10 cellular contexts compared by ENCODE assay signal in genomic region chr16:4263504-4264436, GRCh38. TPM values are rescaled to one million over a fixed set of nuclear protein-coding genes. Genes with fewer than 3 reads are reported as not detected.
A peak's percentile ranks its signal among the peaks of the same experiment; 100 is the strongest.
DNase-seq lines count a peak whose midpoint lies in the region; ATAC-seq, FAIRE-seq and TF ChIP-seq lines count a peak whose summit lies in the region.
"Had no signal": no experiment of that assay in that cellular context is flagged by ENCODE, and none has a peak within 500 bp of the region (broad histone marks: within the 10 kb centered on the region; RNA-seq: fewer than 3 reads in every experiment).

No MANE protein-coding gene starts in this region.

- H3K27me3 ChIP-seq in GM12878 (replicated peaks in 1 of 2; ENCODE audit: control insufficient read depth in 2 of 2, insufficient read depth in 2 of 2, low read length in 1 of 2) = no peaks in the 10 kb centered on the region
- no peaks in the 10 kb centered on the region for H3K27me3 ChIP-seq in right lobe of liver
- H3K27me3 ChIP-seq in vagina = no peaks in the 10 kb centered on the region

- TF ChIP-seq CTCF in GM12878 (IDR thresholded peaks at IDR 0.05 in 2 of 3, conservative IDR thresholded peaks at IDR 0.05 in 1 of 3; ENCODE audit: control insufficient read depth in 2 of 3, extremely low read depth in 1 of 3, insufficient read depth in 1 of 3, low read depth in 3 of 3, low read length in 3 of 3) (no peak), right lobe of liver (IDR thresholded peaks at IDR 0.05) (no peak), vagina (IDR thresholded peaks at IDR 0.05) (no peak)

- no TSS peak for BruUV-seq in GM12878 (replicated peaks; lab: Mats Ljungman, UMichigan)

- CTCF ChIA-PET in GM12878 (lab: Yijun Ruan, JAX) = interaction anchor here (0.9 kb wide), 1 partner anchor 139 kb away, joined by 3 read pairs; no protein-coding TSS in a partner anchor

- DNase-seq in Right ventricle myocardium superior = peak; percentile 91
- no peak for DNase-seq in cardiac septum (ENCODE audit: low spot score)
- no peak for DNase-seq in GM12878 (ENCODE audit: low read depth, low spot score)
- DNase-seq in right lobe of liver = peak; percentile 32 to 59 (median 59)
- DNase-seq in vagina (ENCODE audit: extremely low spot score in 2 of 2) = no peak
- DNase-seq in T-helper 1 cell = no peak
- no peak for DNase-seq in SKM-1 (lab: John Stamatoyannopoulos, UW; ENCODE audit: unreplicated experiment)
- DNase-seq in RCC 7860 (ENCODE audit: low spot score) = no peak
- DNase-seq: cerebellar nuclear complex, NCI-H1092 treated with DMSO at 0.1 percent for 48 hours had no signal

- TF ChIP-seq RAD21 in GM12878 (IDR thresholded peaks at IDR 0.05; ENCODE audit: insufficient read depth, low read depth, low read length) = no peak

- FAIRE-seq in GM12878 (lab: Jason Lieb, UNC) (no peak), RCC 7860 (lab: Jason Lieb, UNC) (no peak)

- H3K4me1 ChIP-seq in GM12878 (ENCODE audit: control insufficient read depth, insufficient read depth, low read length) = no peaks in the 10 kb centered on the region
- no peaks in the 10 kb centered on the region for H3K4me1 ChIP-seq in right lobe of liver
- peaks cover 18% of the 10 kb centered on the region for H3K4me1 ChIP-seq in vagina

- RAD21 ChIA-PET in GM12878 (lab: Charles Lee; ENCODE audit: unreplicated experiment) = no interaction called here

- H3K27ac ChIP-seq in GM12878 (ENCODE audit: control insufficient read depth, insufficient read depth) (no peak overlapping the region), right lobe of liver (no peak overlapping the region), vagina (peak overlapping the region; percentile 77)

- SMC1A ChIA-PET in GM12878 (lab: Charles Lee; ENCODE audit: uncharacterized antibody, unreplicated experiment) = no interaction called here

- peaks cover 16% of the 10 kb centered on the region for H3K79me2 ChIP-seq in GM12878 (ENCODE audit: control insufficient read depth, insufficient read depth, low read length)

- H3K4me2 ChIP-seq in GM12878 (ENCODE audit: control insufficient read depth, insufficient read depth) = no peak overlapping the region

- H3K9me3 ChIP-seq in GM12878 (replicated peaks; ENCODE audit: control insufficient read depth, insufficient read depth, low read length) = no peaks in the 10 kb centered on the region
- no peaks in the 10 kb centered on the region for H3K9me3 ChIP-seq in right lobe of liver
- no peaks in the 10 kb centered on the region for H3K9me3 ChIP-seq in vagina

- intact Hi-C loops in Right ventricle myocardium superior (cut with DNase I) = no loop called here
- intact Hi-C loops in cardiac septum (cut with DNase I) = no loop called here
- intact Hi-C loops in GM12878 (cut with micrococcal nuclease; ENCODE audit: unreplicated experiment) = no loop called here
- intact Hi-C loops in right lobe of liver (cut with DNase I) = loop anchor here in 1 of 2 donors (10.0 kb wide), 1 partner anchor 279 kb away; no protein-coding TSS in a partner anchor
- intact Hi-C loops in vagina (cut with DNase I) = no loop called here

- no peaks in the 10 kb centered on the region for H4K20me1 ChIP-seq in GM12878 (ENCODE audit: control insufficient read depth, insufficient read depth)

- no peak for TF ChIP-seq POLR2A in GM12878 (IDR thresholded peaks at IDR 0.05; ENCODE audit: low read depth, low read length)
- TF ChIP-seq POLR2A in right lobe of liver (IDR thresholded peaks at IDR 0.05) = no peak
- no peak for TF ChIP-seq POLR2A in vagina (IDR thresholded peaks at IDR 0.05)

- H3K4me3 ChIP-seq in GM12878 (no peak overlapping the region), right lobe of liver (no peak overlapping the region), vagina (peak overlapping the region; percentile 7 to 25)

- no peak overlapping the region for H3K9ac ChIP-seq in GM12878 (ENCODE audit: control insufficient read depth, insufficient read depth, low read length)

- no peak for TF ChIP-seq EP300 in GM12878 (IDR thresholded peaks at IDR 0.05; ENCODE audit: borderline replicate concordance in 1 of 2, control insufficient read depth in 1 of 2, low read depth in 2 of 2, low read length in 2 of 2)

- no peak overlapping the region for H2AFZ ChIP-seq in GM12878 (ENCODE audit: control insufficient read depth, low read depth, low read length)

- POLR2A ChIA-PET in GM12878 (lab: Charles Lee) = no interaction called here

- peak; percentile 85 for ATAC-seq in Right ventricle myocardium superior (ENCODE audit: poor library complexity)
- peak; percentile 74 for ATAC-seq in GM12878
- ATAC-seq in right lobe of liver = peak; percentile 55 to 66 (median 58)

- in situ Hi-C loops in GM12878 (cut with MboI) = no loop called here

- H3K36me3 ChIP-seq in GM12878 (ENCODE audit: control insufficient read depth in 2 of 2, insufficient read depth in 2 of 2, low read length in 1 of 2) (peaks cover 6 to 24% of the 10 kb centered on the region in 2 experiments), right lobe of liver (peaks cover 0 to 12% (median 0%) of the 10 kb centered on the region in 4 donors), vagina (peaks cover 0 to 11% of the 10 kb centered on the region in 2 donors)

- 99% methylated on average over 25 of the region's 39 CpGs for WGBS in GM12878 (ENCODE audit: insufficient coverage, insufficient replicate concordance, low lambda C conversion rate, missing lambda C conversion rate)
- WGBS in right lobe of liver (ENCODE audit: insufficient coverage, low coverage, low lambda C conversion rate, missing lambda C conversion rate) = 64% methylated on average over 5 of the region's 39 CpGs

RNA-seq across cellular contexts. Expression of gene TFAP4, which starts 9.1 kb away (rescaled TPM):
- 4.0 TPM for total RNA-seq in Right ventricle myocardium superior
- total RNA-seq in cardiac septum = 1.4 TPM
- 10.7 and 12.2 TPM in 2 replicates for total RNA-seq in GM12878 (2013; cell fraction: nucleolus; rRNA removed)
- total RNA-seq in GM12878 (2014; rRNA removed) = 14.8 and 19.9 TPM in 2 replicates
- 10.0 and 11.9 TPM in 2 replicates for total RNA-seq in GM12878 (2014; rRNA removed; fragmentation: Illumina TruSeq; extraction: Trizol)
- total RNA-seq in GM12878 (2021) = 25.2 and 26.0 TPM in 2 replicates
- 3.7 TPM for polyA plus RNA-seq in GM12878 (2011; ENCODE audit: low read depth)
- polyA plus RNA-seq in GM12878 (2011; rRNA removed) = 3.0 and 9.8 TPM in 2 replicates
- polyA plus RNA-seq in GM12878 (2011; cell fraction: cytosol; rRNA removed) = 6.1 and 10.7 TPM in 2 replicates
- 13.3 and 20.0 TPM in 2 replicates for polyA plus RNA-seq in GM12878 (2011; cell fraction: nucleus; rRNA removed)
- 9.6 and 10.1 TPM in 2 replicates for polyA plus RNA-seq in GM12878 (2012)
- polyA plus RNA-seq in GM12878 (2014; fragmentation: Illumina TruSeq; extraction: Trizol) = 2.8 and 7.0 TPM in 2 replicates
- under 1 TPM; 0.14 to 0.27 TPM for polyA plus RNA-seq in GM12878 (2014; fragmentation: Nextera tagmentation; extraction: Ambion mirVana)
- 18.2 and 24.8 TPM in 2 replicates for polyA plus RNA-seq in GM12878 (2014; rRNA removed)
- 1 to 10 TPM; 4.2 to 4.7 TPM for polyA plus RNA-seq in GM12878 (2016; fragmentation: Nextera tagmentation; extraction: Ambion mirVana)
- polyA minus RNA-seq in GM12878 (2011; rRNA and poly(A)+ RNA removed) = 19.7 and 30.8 TPM in 2 replicates
- 9.9 and 13.9 TPM in 2 replicates for polyA minus RNA-seq in GM12878 (2011; cell fraction: cytosol; rRNA and poly(A)+ RNA removed)
- 6.2 and 10.3 TPM in 2 replicates for polyA minus RNA-seq in GM12878 (2011; cell fraction: nucleus; rRNA and poly(A)+ RNA removed)
- 1 to 10 TPM; 2.6 to 5.8 (median 3.7) TPM for total RNA-seq in right lobe of liver
- total RNA-seq in vagina = 6.9 TPM

RNA-seq across cellular contexts. Expression of gene SRL, which starts 21.9 kb away (rescaled TPM):
- total RNA-seq in Right ventricle myocardium superior = 350 TPM
- 400 TPM for total RNA-seq in cardiac septum
- total RNA-seq in GM12878 (2013; cell fraction: nucleolus; rRNA removed) = not detected in 2 replicates
- not detected in 2 replicates for total RNA-seq in GM12878 (2014; rRNA removed)
- total RNA-seq in GM12878 (2014; rRNA removed; fragmentation: Illumina TruSeq; extraction: Trizol) = not detected in 2 replicates
- total RNA-seq in GM12878 (2021) = not detected in 2 replicates
- polyA plus RNA-seq in GM12878 (2011; ENCODE audit: low read depth) = 0.05 TPM
- polyA plus RNA-seq in GM12878 (2011; rRNA removed) = not detected in 2 replicates
- not detected in 2 replicates for polyA plus RNA-seq in GM12878 (2011; cell fraction: cytosol; rRNA removed)
- polyA plus RNA-seq in GM12878 (2011; cell fraction: nucleus; rRNA removed) = not detected in 2 replicates
- not detected in 2 replicates for polyA plus RNA-seq in GM12878 (2012)
- polyA plus RNA-seq in GM12878 (2014; fragmentation: Illumina TruSeq; extraction: Trizol) = not detected in 2 replicates
- polyA plus RNA-seq in GM12878 (2014; fragmentation: Nextera tagmentation; extraction: Ambion mirVana) = not detected
- polyA plus RNA-seq in GM12878 (2014; rRNA removed) = not detected in 2 replicates
- not detected for polyA plus RNA-seq in GM12878 (2016; fragmentation: Nextera tagmentation; extraction: Ambion mirVana)
- not detected in 2 replicates for polyA minus RNA-seq in GM12878 (2011; rRNA and poly(A)+ RNA removed)
- not detected in 2 replicates for polyA minus RNA-seq in GM12878 (2011; cell fraction: cytosol; rRNA and poly(A)+ RNA removed)
- not detected in 2 replicates for polyA minus RNA-seq in GM12878 (2011; cell fraction: nucleus; rRNA and poly(A)+ RNA removed)
- under 1 TPM; 0.18 to 0.62 (median 0.28) TPM for total RNA-seq in right lobe of liver
- 1.5 TPM for total RNA-seq in vagina

RNA-seq across cellular contexts. Expression of gene GLIS2, which starts 52.1 kb away (rescaled TPM):
- 14.6 TPM for total RNA-seq in Right ventricle myocardium superior
- 31.4 TPM for total RNA-seq in cardiac septum
- total RNA-seq in GM12878 (2013; cell fraction: nucleolus; rRNA removed) = 1.1 and 1.2 TPM in 2 replicates
- total RNA-seq in GM12878 (2014; rRNA removed) = 0.06 TPM in 1 of 2 replicates, not detected in the other
- total RNA-seq in GM12878 (2014; rRNA removed; fragmentation: Illumina TruSeq; extraction: Trizol) = not detected in 2 replicates
- total RNA-seq in GM12878 (2021) = 0.51 and 0.61 TPM in 2 replicates
- polyA plus RNA-seq in GM12878 (2011; ENCODE audit: low read depth) = 0.16 TPM
- 0.37 and 0.64 TPM in 2 replicates for polyA plus RNA-seq in GM12878 (2011; rRNA removed)
- polyA plus RNA-seq in GM12878 (2011; cell fraction: cytosol; rRNA removed) = 1.1 and 1.5 TPM in 2 replicates
- 5.1 and 6.2 TPM in 2 replicates for polyA plus RNA-seq in GM12878 (2011; cell fraction: nucleus; rRNA removed)
- polyA plus RNA-seq in GM12878 (2012) = 0.67 and 0.83 TPM in 2 replicates
- 0.03 TPM in 1 of 2 replicates, not detected in the other for polyA plus RNA-seq in GM12878 (2014; fragmentation: Illumina TruSeq; extraction: Trizol)
- not detected for polyA plus RNA-seq in GM12878 (2014; fragmentation: Nextera tagmentation; extraction: Ambion mirVana)
- 0.14 and 0.25 TPM in 2 replicates for polyA plus RNA-seq in GM12878 (2014; rRNA removed)
- polyA plus RNA-seq in GM12878 (2016; fragmentation: Nextera tagmentation; extraction: Ambion mirVana) = under 1 TPM in 1 of 2 experiments, not detected in 1; 0.21 TPM
- 0.88 and 2.1 TPM in 2 replicates for polyA minus RNA-seq in GM12878 (2011; rRNA and poly(A)+ RNA removed)
- 2.7 and 3.5 TPM in 2 replicates for polyA minus RNA-seq in GM12878 (2011; cell fraction: cytosol; rRNA and poly(A)+ RNA removed)
- polyA minus RNA-seq in GM12878 (2011; cell fraction: nucleus; rRNA and poly(A)+ RNA removed) = 0.73 and 1.6 TPM in 2 replicates
- 1 to 10 TPM in 5 of 6 experiments, under 1 TPM in 1; 0.79 to 2.6 (median 1.4) TPM for total RNA-seq in right lobe of liver
- total RNA-seq in vagina = 6.9 TPM

Comparison
In these comparisons a context has a peak if more than half of its experiments do, and no peak if none do; other contexts are left out.
1. DNase-seq: peak in Right ventricle myocardium superior (single experiment) and right lobe of liver (3 of 3); none in cardiac septum (single experiment), GM12878 (single experiment), vagina (0 of 2), T-helper 1 cell (0 of 5), SKM-1 (single experiment) and RCC 7860 (single experiment).
2. H3K4me3 ChIP-seq: peak in vagina (2 of 2); none in GM12878 (single experiment) and right lobe of liver (0 of 3).
3. RNA of gene SRL, which starts 21.9 kb away (total RNA-seq): 400 TPM in cardiac septum (single experiment) and 350 TPM in Right ventricle myocardium superior (single experiment); 1.5 TPM in vagina (single experiment), 0.18 to 0.62 TPM in right lobe of liver and not detected in GM12878; every median in the first group is over 100 times any median in the second.
4. Peak in every context shown above with its lines, with median percentiles within 50 percentile points of each other: ATAC-seq.